Comparison of ENCODE assay signal across 30 cellular contexts in the genomic region with DNA sequence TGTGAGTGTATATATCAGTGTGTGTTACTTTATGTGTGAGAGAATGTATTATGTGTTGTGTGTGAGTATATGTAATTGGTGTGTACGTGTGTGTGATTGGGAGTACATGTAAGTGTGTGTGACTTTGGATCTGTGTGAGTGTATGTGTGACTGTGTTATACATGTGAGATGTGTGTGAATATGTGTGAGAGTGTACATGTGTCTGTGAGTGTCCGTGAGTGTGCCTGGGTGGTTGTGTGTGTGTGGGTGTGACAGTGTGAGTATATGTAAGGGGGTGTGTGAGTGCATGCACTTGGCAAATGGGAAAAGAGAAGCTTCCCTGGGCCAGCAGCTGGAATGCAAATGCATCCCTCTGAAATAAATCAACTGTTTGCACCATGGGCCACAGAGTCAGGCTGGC.
"Had no signal": no experiment of that assay in that cellular context is flagged by ENCODE, and none has a peak within 500 bp of the region (broad histone marks: within the 10 kb centered on the region; RNA-seq: fewer than 3 reads in every experiment).

No MANE protein-coding gene starts in this region.

- H3K36me3 Mint-ChIP-seq: activated CD4-positive, alpha-beta memory T cell treated with anti-CD3 and anti-CD28 coated beads for 36 hours; activated CD8-positive, alpha-beta memory T cell treated with anti-CD3 and anti-CD28 coated beads, Interleukin-2, amount 10 ng/mL, durations not matched to agents 7 days and 5 days; activated naive CD4-positive, alpha-beta T cell treated with anti-CD3 and anti-CD28 coated beads, Interleukin-2, amount 50 U/mL, for 24 hours; activated naive CD8-positive, alpha-beta T cell treated with anti-CD3 and anti-CD28 coated beads for 36 hours had no signal

- H3K4me3 ChIP-seq: adrenal gland, body of pancreas, esophagus muscularis mucosa, gastrocnemius medialis, heart left ventricle had no signal

- H3K4me1 Mint-ChIP-seq: activated CD8-positive, alpha-beta memory T cell treated with anti-CD3 and anti-CD28 coated beads, Interleukin-2, amount 10 ng/mL, durations not matched to agents 7 days and 5 days; activated naive CD4-positive, alpha-beta T cell treated with anti-CD3 and anti-CD28 coated beads, Interleukin-2, amount 50 U/mL, for 24 hours; activated naive CD8-positive, alpha-beta T cell treated with anti-CD3 and anti-CD28 coated beads for 36 hours; activated naive CD8-positive, alpha-beta T cell treated with anti-CD3 and anti-CD28 coated beads, Interleukin-2, amount 50 U/mL, for 24 hours had no signal

- H3K4me3 Mint-ChIP-seq: activated CD4-positive, alpha-beta memory T cell treated with anti-CD3 and anti-CD28 coated beads for 36 hours; activated CD8-positive, alpha-beta memory T cell treated with anti-CD3 and anti-CD28 coated beads, Interleukin-2, amount 10 ng/mL, durations not matched to agents 7 days and 5 days; activated CD8-positive, alpha-beta T cell treated with anti-CD3 and anti-CD28 coated beads, Interleukin-2, amount 10 ng/mL, durations not matched to agents 7 days and 5 days; activated naive CD4-positive, alpha-beta T cell treated with anti-CD3 and anti-CD28 coated beads for 36 hours; activated naive CD4-positive, alpha-beta T cell treated with anti-CD3 and anti-CD28 coated beads, Interleukin-2, amount 50 U/mL, for 24 hours; activated naive CD8-positive, alpha-beta T cell treated with anti-CD3 and anti-CD28 coated beads for 36 hours; activated naive CD8-positive, alpha-beta T cell treated with anti-CD3 and anti-CD28 coated beads, Interleukin-2, amount 50 U/mL, for 24 hours; activated T-helper 1 cell treated with anti-CD3 and anti-CD28 coated beads, Interleukin-12 subunit alpha, Interleukin-12 subunit beta, Interleukin-2, Interleukin-4 antibody, amounts not matched to agents 30 ng/mL and 10 ng/mL and 1 ng/mL, durations not matched to agents 14 hours and 24 hours and 36 hours; effector memory CD8-positive, alpha-beta T cell had no signal

- ATAC-seq: activated CD8-positive, alpha-beta memory T cell treated with anti-CD3 and anti-CD28 coated beads, Interleukin-2, amount 10 ng/mL, durations not matched to agents 7 days and 5 days; activated CD8-positive, alpha-beta T cell treated with anti-CD3 and anti-CD28 coated beads, Interleukin-2, amount 10 ng/mL, durations not matched to agents 7 days and 5 days; activated naive CD8-positive, alpha-beta T cell treated with anti-CD3 and anti-CD28 coated beads, Interleukin-2, amount 50 U/mL, for 24 hours; effector memory CD8-positive, alpha-beta T cell; foreskin keratinocyte; gastrocnemius medialis; heart left ventricle had no signal

- H3K4me1 ChIP-seq: adrenal gland, esophagus muscularis mucosa, foreskin keratinocyte, gastrocnemius medialis, heart left ventricle had no signal

- DNase-seq: activated CD4-positive, alpha-beta memory T cell treated with anti-CD3 and anti-CD28 coated beads for 36 hours; activated CD4-positive, alpha-beta T cell treated with anti-CD3 and anti-CD28 coated beads for 1 hour; activated CD4-positive, alpha-beta T cell treated with anti-CD3 and anti-CD28 coated beads for 48 hours; activated CD8-positive, alpha-beta memory T cell treated with anti-CD3 and anti-CD28 coated beads, Interleukin-2, amount 10 ng/mL, durations not matched to agents 7 days and 5 days; activated CD8-positive, alpha-beta memory T cell treated with anti-CD3 and anti-CD28 coated beads, Interleukin-2, amount 50 U/mL, for 4 hours; activated CD8-positive, alpha-beta T cell treated with anti-CD3 and anti-CD28 coated beads, Interleukin-2, amount 10 ng/mL, durations not matched to agents 7 days and 5 days; activated effector memory CD4-positive, alpha-beta T cell treated with anti-CD3 and anti-CD28 coated beads, Interleukin-2, amount 50 U/mL, for 16 hours; activated naive CD4-positive, alpha-beta T cell treated with anti-CD3 and anti-CD28 coated beads for 36 hours; activated naive CD8-positive, alpha-beta T cell treated with anti-CD3 and anti-CD28 coated beads for 36 hours; activated naive CD8-positive, alpha-beta T cell treated with anti-CD3 and anti-CD28 coated beads, Interleukin-2, amount 50 U/mL, for 24 hours; activated T-cell treated with anti-CD3 and anti-CD28 coated beads, Interleukin-2, amount 50 U/mL, for 1 hour; activated T-cell treated with anti-CD3 and anti-CD28 coated beads, Interleukin-2, amount 50 U/mL, for 48 hours; aorta; caudate nucleus; cortex of kidney; dermis blood vessel endothelial cell; effector CD4-positive, alpha-beta T cell; effector memory CD8-positive, alpha-beta T cell; erythroblast; foreskin keratinocyte; gastrocnemius medialis; glutamatergic neuron; heart left ventricle; T-helper 2 cell had no signal

- H3K27ac ChIP-seq: adrenal gland, esophagus muscularis mucosa, foreskin keratinocyte, gastrocnemius medialis, heart left ventricle had no signal

- H3K9me3 Mint-ChIP-seq: activated CD4-positive, alpha-beta memory T cell treated with anti-CD3 and anti-CD28 coated beads for 36 hours; activated naive CD4-positive, alpha-beta T cell treated with anti-CD3 and anti-CD28 coated beads for 36 hours; activated naive CD4-positive, alpha-beta T cell treated with anti-CD3 and anti-CD28 coated beads, Interleukin-2, amount 50 U/mL, for 24 hours; activated naive CD8-positive, alpha-beta T cell treated with anti-CD3 and anti-CD28 coated beads, Interleukin-2, amount 50 U/mL, for 24 hours; activated T-helper 1 cell treated with anti-CD3 and anti-CD28 coated beads, Interleukin-12 subunit alpha, Interleukin-12 subunit beta, Interleukin-2, Interleukin-4 antibody, amounts not matched to agents 30 ng/mL and 10 ng/mL and 1 ng/mL, durations not matched to agents 14 hours and 24 hours and 36 hours; activated T-helper 2 cell treated with anti-CD3 and anti-CD28 coated beads, Interferon-gamma antibody, Interleukin-2, Interleukin-4, amounts not matched to agents 10 μg/mL and 5 μg/mL and 100 μg/mL, durations not matched to agents 14 hours and 24 hours and 36 hours; effector memory CD8-positive, alpha-beta T cell had no signal

- H3K36me3 ChIP-seq: adrenal gland, esophagus muscularis mucosa, gastrocnemius medialis, heart left ventricle had no signal

- H3K27me3 ChIP-seq: adrenal gland, body of pancreas, foreskin keratinocyte, gastrocnemius medialis had no signal

- H3K27ac Mint-ChIP-seq: activated CD4-positive, alpha-beta memory T cell treated with anti-CD3 and anti-CD28 coated beads for 36 hours; activated CD8-positive, alpha-beta memory T cell treated with anti-CD3 and anti-CD28 coated beads, Interleukin-2, amount 10 ng/mL, durations not matched to agents 7 days and 5 days; activated CD8-positive, alpha-beta T cell treated with anti-CD3 and anti-CD28 coated beads, Interleukin-2, amount 10 ng/mL, durations not matched to agents 7 days and 5 days; activated naive CD4-positive, alpha-beta T cell treated with anti-CD3 and anti-CD28 coated beads for 36 hours; activated naive CD4-positive, alpha-beta T cell treated with anti-CD3 and anti-CD28 coated beads, Interleukin-2, amount 50 U/mL, for 24 hours; activated naive CD8-positive, alpha-beta T cell treated with anti-CD3 and anti-CD28 coated beads for 36 hours; activated naive CD8-positive, alpha-beta T cell treated with anti-CD3 and anti-CD28 coated beads, Interleukin-2, amount 50 U/mL, for 24 hours; activated T-helper 1 cell treated with anti-CD3 and anti-CD28 coated beads, Interleukin-12 subunit alpha, Interleukin-12 subunit beta, Interleukin-2, Interleukin-4 antibody, amounts not matched to agents 30 ng/mL and 10 ng/mL and 1 ng/mL, durations not matched to agents 14 hours and 24 hours and 36 hours; activated T-helper 2 cell treated with anti-CD3 and anti-CD28 coated beads, Interferon-gamma antibody, Interleukin-2, Interleukin-4, amounts not matched to agents 10 μg/mL and 5 μg/mL and 100 μg/mL, durations not matched to agents 14 hours and 24 hours and 36 hours; effector memory CD8-positive, alpha-beta T cell had no signal
